Comparison of ENCODE assay signal across 8 cellular contexts in the genomic region with DNA sequence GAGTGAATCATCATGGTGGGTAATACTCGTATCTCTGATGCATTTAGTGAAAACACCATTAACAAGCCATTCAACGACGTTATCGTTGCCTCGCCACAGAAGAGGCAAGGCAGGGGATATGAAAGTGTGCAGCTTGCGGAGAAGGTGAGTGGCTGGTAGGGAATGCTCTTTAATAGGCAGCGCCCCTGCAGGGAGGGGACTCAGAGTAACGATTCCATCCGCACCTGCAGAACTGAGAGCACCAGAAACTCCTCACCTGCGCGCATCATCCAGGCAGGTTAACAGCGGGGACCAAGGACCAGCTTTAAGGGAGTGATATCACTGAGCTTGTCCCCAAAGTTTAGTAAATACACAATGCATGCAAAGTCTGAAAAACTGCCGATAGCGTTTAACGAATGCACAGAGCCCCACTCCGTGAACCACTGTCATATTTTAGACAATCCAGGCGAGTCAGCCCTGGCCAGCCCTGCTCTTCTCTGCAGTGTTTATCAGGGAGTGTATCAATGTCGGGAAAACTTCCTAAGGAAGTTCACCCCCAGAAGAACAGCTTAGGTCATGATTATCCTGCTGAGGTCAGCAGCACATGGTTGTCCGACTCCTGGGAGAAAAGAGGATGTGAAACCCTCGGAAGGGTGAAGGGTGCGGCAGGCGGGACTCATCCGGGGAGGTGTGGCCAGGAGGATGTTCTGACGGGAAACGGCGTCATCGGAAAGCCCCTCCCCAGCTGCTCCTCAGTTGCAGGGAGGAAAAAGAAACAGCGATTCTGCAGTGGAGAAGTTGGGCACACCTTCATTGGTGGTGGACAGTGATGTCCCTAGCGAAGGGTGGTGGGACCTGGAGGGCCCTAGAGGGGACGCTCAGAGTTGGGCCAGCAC.
DNase-seq lines count a peak whose midpoint lies in the region; ATAC-seq and TF ChIP-seq lines count a peak whose summit lies in the region.

No MANE protein-coding gene starts in this region.

- H4K20me1 ChIP-seq in BLaER1: no peaks in the 10 kb centered on the region

- H3K9ac ChIP-seq in BLaER1: no peak overlapping the region

- DNase-seq in activated CD4-positive, CD25-positive, alpha-beta regulatory T cell (lab: John Stamatoyannopoulos, UW): peak in 3 of 4 experiments; percentile 16 to 40 (median 32)
- DNase-seq in dermis blood vessel endothelial cell (peak; percentile 41), omental fat pad (ENCODE audit: low spot score) (no peak), ureter (ENCODE audit: low spot score) (peak; percentile 61), SW480 (ENCODE audit: low spot score) (no peak)

- ATAC-seq in HG02840 (IDR thresholded peaks at IDR 0.05; ENCODE audit: low FRiP score, unreplicated experiment) (peak; percentile 68), omental fat pad (ENCODE audit: low FRiP score) (peak; percentile 66), GM21825 (IDR thresholded peaks at IDR 0.05; ENCODE audit: unreplicated experiment) (no peak)

- peaks cover 14% of the 10 kb centered on the region for H3K9me3 ChIP-seq in BLaER1

- H3K27ac ChIP-seq in BLaER1: 0 out of 2 replicates have a peak overlapping the region, but pooled peaks have one; percentile 46

- no peaks in the 10 kb centered on the region for H3K36me3 ChIP-seq in BLaER1

- no peak for TF ChIP-seq CTCF in omental fat pad (IDR thresholded peaks at IDR 0.05)

- no peak overlapping the region for H3K4me3 ChIP-seq in BLaER1

- H3K27me3 ChIP-seq in BLaER1: no peaks in the 10 kb centered on the region

- peaks cover 32% of the 10 kb centered on the region for H3K4me1 ChIP-seq in BLaER1

- H3K4me2 ChIP-seq in BLaER1: peak overlapping the region; percentile 51

Comparison
In these comparisons a context has a peak if more than half of its experiments do, and no peak if none do; other contexts are left out.
1. DNase-seq: peak in activated CD4-positive, CD25-positive, alpha-beta regulatory T cell (3 of 4), dermis blood vessel endothelial cell (single experiment) and ureter (single experiment); none in omental fat pad (single experiment) and SW480 (single experiment).